In the genomic region with DNA sequence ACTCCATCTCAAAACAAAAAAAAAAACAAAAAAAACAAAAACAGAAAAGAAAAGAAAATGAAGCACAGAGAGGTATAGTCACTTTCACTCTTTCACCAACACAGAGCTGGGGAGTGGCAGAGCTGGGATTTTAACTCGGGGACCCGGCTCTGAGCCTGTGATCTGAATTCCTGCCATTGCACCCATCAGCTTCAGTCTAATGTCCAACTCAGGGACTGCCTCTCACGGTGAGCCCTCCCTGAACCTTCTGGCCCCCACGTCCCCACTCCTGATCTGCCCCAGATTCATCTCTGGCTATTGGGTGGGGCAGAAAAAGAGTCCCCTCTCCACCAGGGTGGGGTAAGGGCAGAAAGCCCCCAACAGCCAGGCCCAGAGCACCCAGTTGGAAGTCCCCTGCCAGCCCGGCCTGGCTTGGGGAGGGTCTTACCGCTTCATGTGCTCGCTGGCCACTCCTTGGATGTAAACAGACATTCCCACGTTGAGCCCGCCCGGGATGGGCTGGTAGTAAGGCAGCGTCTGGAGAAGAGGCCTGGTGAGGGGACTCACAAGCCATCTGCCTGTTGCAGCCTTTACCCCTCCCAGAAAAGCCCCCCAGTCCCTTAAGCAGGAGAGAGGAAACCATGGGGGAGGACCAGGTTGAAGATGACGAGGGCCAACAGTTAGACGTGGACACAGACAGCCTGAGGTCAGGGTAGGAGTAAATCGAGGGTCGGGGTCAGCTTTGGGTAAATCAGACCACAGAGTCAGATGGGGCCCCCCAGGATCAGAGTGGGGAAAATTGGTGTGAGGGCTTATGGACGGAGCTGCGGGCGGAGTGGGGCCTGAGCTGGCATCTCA, we compare ENCODE assay signal across 14 cellular contexts. TPM values are rescaled to one million over a fixed set of nuclear protein-coding genes. Genes with fewer than 3 reads are reported as not detected.
DNase-seq lines count a peak whose midpoint lies in the region; ATAC-seq and TF ChIP-seq lines count a peak whose summit lies in the region.
"Had no signal": no experiment of that assay in that cellular context is flagged by ENCODE, and none has a peak within 500 bp of the region (broad histone marks: within the 10 kb centered on the region; RNA-seq: fewer than 3 reads in every experiment).

No MANE protein-coding gene starts in this region.

- H2BK15ac ChIP-seq in neuronal stem cell (ENCODE audit: low read length) = peak overlapping the region; percentile 94

- H3K9ac ChIP-seq in neuronal stem cell (ENCODE audit: low read depth, low read length, poor library complexity) = no peak overlapping the region
- H3K9ac ChIP-seq: KMS-11 had no signal

- no peak overlapping the region for H4K91ac ChIP-seq in neuronal stem cell (ENCODE audit: low read depth, low read length, poor library complexity)

- no peak overlapping the region for H3K4ac ChIP-seq in neuronal stem cell (ENCODE audit: low read length)

- no peak overlapping the region for H2AFZ ChIP-seq in neuronal stem cell (ENCODE audit: low read length)

- no peaks in the 10 kb centered on the region for H3K79me1 ChIP-seq in neuronal stem cell (ENCODE audit: low read depth, low read length)

- no peak overlapping the region for H3K23ac ChIP-seq in neuronal stem cell (ENCODE audit: low read depth, low read length, poor library complexity)

- no peaks in the 10 kb centered on the region for H3K27me3 ChIP-seq in neuronal stem cell (ENCODE audit: control insufficient read depth in 3 of 3, insufficient read depth in 3 of 3, low read depth in 1 of 3, low read length in 3 of 3)

- H3K36me3 ChIP-seq in neuronal stem cell (replicated peaks in 1 of 2; ENCODE audit: control insufficient read depth in 2 of 2, insufficient read depth in 2 of 2, low read length in 2 of 2) = peaks cover 14 to 22% of the 10 kb centered on the region in 2 donors

- no peak overlapping the region for H2AK5ac ChIP-seq in neuronal stem cell (ENCODE audit: low read depth, low read length)

- H3K4me2 ChIP-seq in neuronal stem cell (ENCODE audit: insufficient read depth, low read length, poor library complexity, severe bottlenecking) = no peak overlapping the region
- H3K4me2 ChIP-seq: KMS-11 had no signal

- POLR2A ChIA-PET in naive thymus-derived CD8-positive, alpha-beta T cell (lab: Charles Lee) = interaction anchor here (0.7 to 0.8 kb wide), 2 partner anchors 73 to 296 kb away, joined by 3 read pairs; no protein-coding TSS in a partner anchor

- DNase-seq in neuronal stem cell (ENCODE audit: low spot score) = no peak
- no peak for DNase-seq in naive thymus-derived CD8-positive, alpha-beta T cell
- no peak for DNase-seq in activated CD4-positive, alpha-beta T cell treated with anti-CD3 and anti-CD28 coated beads for 1 hour
- DNase-seq: activated CD8-positive, alpha-beta memory T cell treated with anti-CD3 and anti-CD28 coated beads for 24 hours; activated naive CD4-positive, alpha-beta T cell treated with anti-CD3 and anti-CD28 coated beads for 36 hours; hypothalamus; mesenchymal stem cell; NCI-H69; psoas muscle; stimulated activated CD4-positive, alpha-beta T cell treated with anti-CD3 and anti-CD28 coated beads, Interleukin-2, amount 100 ng/mL, for 48 hours; stimulated activated naive CD4-positive, alpha-beta T cell treated with Interleukin-2 at 50 U/mL for 16 hours had no signal

- peaks cover 0 to 27% (median 6%) of the 10 kb centered on the region in 3 donors for H3K36me3 Mint-ChIP-seq in naive thymus-derived CD8-positive, alpha-beta T cell

- no peak overlapping the region for H2BK5ac ChIP-seq in neuronal stem cell (ENCODE audit: low read length)

- peaks cover 0 to 1% of the 10 kb centered on the region in 2 donors for H3K9me3 ChIP-seq in neuronal stem cell (replicated peaks in 1 of 2; ENCODE audit: control insufficient read depth in 2 of 2, insufficient read depth in 1 of 2, low read depth in 1 of 2, low read length in 2 of 2)
- H3K9me3 ChIP-seq: psoas muscle had no signal

- no peak for ATAC-seq in naive thymus-derived CD8-positive, alpha-beta T cell

- no peaks in the 10 kb centered on the region for H3K27me3 Mint-ChIP-seq in naive thymus-derived CD8-positive, alpha-beta T cell

- H3K14ac ChIP-seq in neuronal stem cell (ENCODE audit: low read length) = no peak overlapping the region

- H3K4me1 Mint-ChIP-seq in naive thymus-derived CD8-positive, alpha-beta T cell = peaks cover 0 to 4% (median 0%) of the 10 kb centered on the region in 4 donors

- TF ChIP-seq CTCF in VCaP (conservative IDR thresholded peaks at IDR 0.05) = no peak

- H3K4me3 Mint-ChIP-seq in naive thymus-derived CD8-positive, alpha-beta T cell = no peak overlapping the region
- H3K4me3 Mint-ChIP-seq: activated naive CD4-positive, alpha-beta T cell treated with anti-CD3 and anti-CD28 coated beads for 36 hours had no signal

- H3K4me1 ChIP-seq in neuronal stem cell (ENCODE audit: control insufficient read depth in 2 of 2, insufficient read depth in 1 of 2, low read depth in 1 of 2, low read length in 2 of 2) = no peaks in the 10 kb centered on the region
- H3K4me1 ChIP-seq: psoas muscle had no signal

- no peaks in the 10 kb centered on the region for H3K9me3 Mint-ChIP-seq in naive thymus-derived CD8-positive, alpha-beta T cell
- H3K9me3 Mint-ChIP-seq: activated naive CD4-positive, alpha-beta T cell treated with anti-CD3 and anti-CD28 coated beads for 36 hours had no signal

- no CpG with 5 or more reads among the region's 18 CpGs for WGBS in neuronal stem cell (ENCODE audit: extremely low coverage in 2 of 2, insufficient read length in 2 of 2, insufficient replicate concordance in 1 of 2), 2 donors

- H2BK12ac ChIP-seq in neuronal stem cell (ENCODE audit: low read length) = no peak overlapping the region

- H3K4me3 ChIP-seq in neuronal stem cell (ENCODE audit: low read length in 2 of 2) = no peak overlapping the region
- H3K4me3 ChIP-seq: psoas muscle had no signal

- H3K27ac ChIP-seq in VCaP = peak overlapping the region; percentile 40; the same call in 1 of the 2 replicates
- no peak overlapping the region for H3K27ac ChIP-seq in neuronal stem cell (replicated peaks; ENCODE audit: low read length)
- H3K27ac ChIP-seq: KMS-11, psoas muscle had no signal

- H2BK120ac ChIP-seq in neuronal stem cell (ENCODE audit: low read depth, low read length) = no peak overlapping the region

- H3K27ac Mint-ChIP-seq in naive thymus-derived CD8-positive, alpha-beta T cell = peak overlapping the region in 1 of 10 donors; percentile 28
- H3K27ac Mint-ChIP-seq: activated naive CD4-positive, alpha-beta T cell treated with anti-CD3 and anti-CD28 coated beads for 36 hours had no signal

- H3K18ac ChIP-seq in neuronal stem cell (ENCODE audit: low read length) = peak overlapping the region; percentile 76

- H4K8ac ChIP-seq in neuronal stem cell (ENCODE audit: low read depth, low read length) = no peak overlapping the region

RNA-seq across cellular contexts. Expression of gene LGALS4, which starts 0.5 kb away (rescaled TPM):
- 0.36 TPM for polyA plus RNA-seq in neuronal stem cell (2013, experiment 1 of 2)
- 0.42 TPM for polyA plus RNA-seq in neuronal stem cell (2013, experiment 2 of 2)
- 10 to 100 TPM in 1 of 2 experiments, 1 to 10 TPM in 1; 9.6 to 10.7 TPM for total RNA-seq in naive thymus-derived CD8-positive, alpha-beta T cell
- polyA plus RNA-seq in naive thymus-derived CD8-positive, alpha-beta T cell = under 1 TPM in 1 of 3 donors, not detected in 2; 0.27 TPM
- total RNA-seq: activated naive CD4-positive, alpha-beta T cell treated with anti-CD3 and anti-CD28 coated beads for 36 hours; G401 had no signal

RNA-seq across cellular contexts. Expression of gene ECH1, which starts 19.4 kb away (rescaled TPM):
- polyA plus RNA-seq in neuronal stem cell (2013, experiment 1 of 2) = 153 TPM
- polyA plus RNA-seq in neuronal stem cell (2013, experiment 2 of 2) = 162 TPM
- 100 to 1,000 TPM; 118 to 138 TPM for total RNA-seq in naive thymus-derived CD8-positive, alpha-beta T cell
- polyA plus RNA-seq in naive thymus-derived CD8-positive, alpha-beta T cell = 100 to 1,000 TPM; 218 to 291 (median 238) TPM

RNA-seq across cellular contexts. Expression of gene LGALS7B, which starts 23.2 kb away (rescaled TPM):
- not detected for polyA plus RNA-seq in neuronal stem cell (2013, experiment 1 of 2)
- not detected for polyA plus RNA-seq in neuronal stem cell (2013, experiment 2 of 2)
- not detected for total RNA-seq in naive thymus-derived CD8-positive, alpha-beta T cell
- polyA plus RNA-seq in naive thymus-derived CD8-positive, alpha-beta T cell = not detected
- total RNA-seq: activated naive CD4-positive, alpha-beta T cell treated with anti-CD3 and anti-CD28 coated beads for 36 hours; G401; psoas muscle had no signal

RNA-seq across cellular contexts. Expression of gene HNRNPL, which starts 37.6 kb away (rescaled TPM):
- 340 TPM for polyA plus RNA-seq in neuronal stem cell (2013, experiment 1 of 2)
- 361 TPM for polyA plus RNA-seq in neuronal stem cell (2013, experiment 2 of 2)
- 100 to 1,000 TPM; 390 to 406 TPM for total RNA-seq in naive thymus-derived CD8-positive, alpha-beta T cell
- 10 to 100 TPM; 70.6 to 77.6 (median 71.4) TPM for polyA plus RNA-seq in naive thymus-derived CD8-positive, alpha-beta T cell

RNA-seq across cellular contexts. Expression of gene LGALS7, which starts 38.9 kb away (rescaled TPM):
- 0.18 TPM for polyA plus RNA-seq in neuronal stem cell (2013, experiment 1 of 2)
- not detected for polyA plus RNA-seq in neuronal stem cell (2013, experiment 2 of 2)
- total RNA-seq in naive thymus-derived CD8-positive, alpha-beta T cell = not detected
- not detected for polyA plus RNA-seq in naive thymus-derived CD8-positive, alpha-beta T cell
- total RNA-seq: activated naive CD4-positive, alpha-beta T cell treated with anti-CD3 and anti-CD28 coated beads for 36 hours; G401; psoas muscle had no signal
- polyA plus RNA-seq: psoas muscle had no signal
